Comparison of ENCODE assay signal across 1 cellular context in the genomic region with DNA sequence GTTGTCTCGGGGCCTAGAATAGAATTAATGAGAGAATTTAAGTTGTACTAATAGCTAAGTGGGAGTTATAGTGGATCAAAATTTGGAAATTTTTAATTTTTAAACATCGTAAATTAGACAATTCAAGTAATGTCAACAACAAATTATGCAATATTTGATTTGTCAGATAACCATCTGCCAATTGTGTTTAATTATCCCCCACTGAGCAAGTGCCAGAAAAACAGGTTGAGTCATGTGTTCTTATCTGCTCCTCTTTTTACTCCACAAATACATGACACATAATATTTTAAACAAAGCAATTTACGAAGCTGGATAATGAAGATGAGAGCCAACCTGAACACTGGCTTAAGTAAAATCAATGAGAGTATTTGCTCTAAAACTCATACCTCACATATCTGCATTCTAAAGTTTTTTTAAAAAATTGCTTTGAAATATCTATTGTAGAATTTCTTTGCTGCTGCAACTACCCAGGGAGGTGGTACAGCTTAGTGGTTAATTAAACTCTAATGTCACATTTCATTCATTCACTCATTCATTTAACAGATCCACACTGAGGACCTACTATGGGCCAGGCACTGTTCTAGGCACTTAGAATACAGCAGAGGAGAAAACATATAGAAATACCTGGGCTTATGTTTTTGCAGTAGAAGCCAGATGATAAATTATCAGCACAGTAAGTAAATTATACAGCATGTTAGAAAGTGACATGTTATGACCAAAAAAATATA.
A peak's percentile ranks its signal among the peaks of the same experiment; 100 is the strongest.
TF ChIP-seq lines count a peak whose summit lies in the region.

No MANE protein-coding gene starts in this region.

TF ChIP-seq in HEK293, 187 proteins besides CTCF, POLR2A, EP300 and RAD21 (continued from another document and continues in another):
- TF ChIP-seq, protein P1, sequence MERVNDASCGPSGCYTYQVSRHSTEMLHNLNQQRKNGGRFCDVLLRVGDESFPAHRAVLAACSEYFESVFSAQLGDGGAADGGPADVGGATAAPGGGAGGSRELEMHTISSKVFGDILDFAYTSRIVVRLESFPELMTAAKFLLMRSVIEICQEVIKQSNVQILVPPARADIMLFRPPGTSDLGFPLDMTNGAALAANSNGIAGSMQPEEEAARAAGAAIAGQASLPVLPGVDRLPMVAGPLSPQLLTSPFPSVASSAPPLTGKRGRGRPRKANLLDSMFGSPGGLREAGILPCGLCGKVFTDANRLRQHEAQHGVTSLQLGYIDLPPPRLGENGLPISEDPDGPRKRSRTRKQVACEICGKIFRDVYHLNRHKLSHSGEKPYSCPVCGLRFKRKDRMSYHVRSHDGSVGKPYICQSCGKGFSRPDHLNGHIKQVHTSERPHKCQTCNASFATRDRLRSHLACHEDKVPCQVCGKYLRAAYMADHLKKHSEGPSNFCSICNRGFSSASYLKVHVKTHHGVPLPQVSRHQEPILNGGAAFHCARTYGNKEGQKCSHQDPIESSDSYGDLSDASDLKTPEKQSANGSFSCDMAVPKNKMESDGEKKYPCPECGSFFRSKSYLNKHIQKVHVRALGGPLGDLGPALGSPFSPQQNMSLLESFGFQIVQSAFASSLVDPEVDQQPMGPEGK (tag by site-specific recombination; IDR thresholded peaks at IDR 0.05), result peak; percentile 29; the same call in 1 of the 2 replicates
- TF ChIP-seq ZNF561 (tag by site-specific recombination; IDR thresholded peaks at IDR 0.05; ENCODE audit: borderline replicate concordance) (no peak), ZNF138 (tag by site-specific recombination; IDR thresholded peaks at IDR 0.05; ENCODE audit: borderline replicate concordance) (no peak), IKZF3 (tag by site-specific recombination; IDR thresholded peaks at IDR 0.05) (peak; percentile 44; the same call in 1 of the 2 replicates), ZBTB48 (tag by site-specific recombination; IDR thresholded peaks at IDR 0.05) (no peak), ZXDB (tag by site-specific recombination; IDR thresholded peaks at IDR 0.05) (peak; percentile 75), ZBTB17 (tag by site-specific recombination; IDR thresholded peaks at IDR 0.05) (no peak), ZNF621 (tag by site-specific recombination; IDR thresholded peaks at IDR 0.05) (no peak), ZNF433 (tag by site-specific recombination; IDR thresholded peaks at IDR 0.05; ENCODE audit: low read depth) (no peak), ZNF157 (tag by site-specific recombination; IDR thresholded peaks at IDR 0.05) (no peak), ZNF366 (tag by site-specific recombination; conservative IDR thresholded peaks at IDR 0.05) (peak; percentile 79), ZNF530 (tag by site-specific recombination; IDR thresholded peaks at IDR 0.05; ENCODE audit: low read depth) (no peak), ZNF155 (tag by site-specific recombination; IDR thresholded peaks at IDR 0.05) (no peak), ZNF133 (tag by site-specific recombination; IDR thresholded peaks at IDR 0.05) (no peak), KLF8 (tag by site-specific recombination; IDR thresholded peaks at IDR 0.05) (peak; percentile 52; the same call in 1 of the 2 replicates), ZNF202 (tag by site-specific recombination; IDR thresholded peaks at IDR 0.05; ENCODE audit: borderline replicate concordance) (no peak), ZNF394 (tag by site-specific recombination; IDR thresholded peaks at IDR 0.05; ENCODE audit: borderline replicate concordance) (peak; percentile 50; the same call in 1 of the 2 replicates), ZNF292 (tag by site-specific recombination; IDR thresholded peaks at IDR 0.05; ENCODE audit: borderline replicate concordance, low read depth) (no peak), ZNF169 (tag by site-specific recombination; IDR thresholded peaks at IDR 0.05) (no peak), ZBTB8A (tag by site-specific recombination; IDR thresholded peaks at IDR 0.05) (no peak), ZNF776 (tag by site-specific recombination; IDR thresholded peaks at IDR 0.05; ENCODE audit: borderline replicate concordance) (no peak), ZNF707 (tag by site-specific recombination; IDR thresholded peaks at IDR 0.05) (no peak), ZNF114 (tag by site-specific recombination; IDR thresholded peaks at IDR 0.05) (no peak), GLIS2 (tag by site-specific recombination; IDR thresholded peaks at IDR 0.05) (no peak), ZNF610 (tag by site-specific recombination; IDR thresholded peaks at IDR 0.05; ENCODE audit: borderline replicate concordance) (no peak), KLF1 (tag by site-specific recombination; IDR thresholded peaks at IDR 0.05) (no peak), KLF10 (tag by site-specific recombination; IDR thresholded peaks at IDR 0.05) (peak; percentile 73), YY2 (tag by site-specific recombination; IDR thresholded peaks at IDR 0.05) (no peak), ZNF23 (tag by site-specific recombination; IDR thresholded peaks at IDR 0.05; ENCODE audit: borderline replicate concordance) (no peak), ZNF837 (tag by site-specific recombination; IDR thresholded peaks at IDR 0.05) (no peak), ZNF274 (IDR thresholded peaks at IDR 0.05; ENCODE audit: low read length) (no peak), ZNF274 (tag by site-specific recombination; IDR thresholded peaks at IDR 0.05; ENCODE audit: borderline replicate concordance) (no peak), SCRT1 (tag by site-specific recombination; IDR thresholded peaks at IDR 0.05; ENCODE audit: borderline replicate concordance) (no peak), ZBTB7A (tag by site-specific recombination; IDR thresholded peaks at IDR 0.05; ENCODE audit: low read depth) (no peak), ZNF48 (tag by site-specific recombination; IDR thresholded peaks at IDR 0.05) (no peak), ZNF354C (tag by site-specific recombination; IDR thresholded peaks at IDR 0.05; ENCODE audit: borderline replicate concordance, low read depth) (no peak)
- TF ChIP-seq, protein P2, sequence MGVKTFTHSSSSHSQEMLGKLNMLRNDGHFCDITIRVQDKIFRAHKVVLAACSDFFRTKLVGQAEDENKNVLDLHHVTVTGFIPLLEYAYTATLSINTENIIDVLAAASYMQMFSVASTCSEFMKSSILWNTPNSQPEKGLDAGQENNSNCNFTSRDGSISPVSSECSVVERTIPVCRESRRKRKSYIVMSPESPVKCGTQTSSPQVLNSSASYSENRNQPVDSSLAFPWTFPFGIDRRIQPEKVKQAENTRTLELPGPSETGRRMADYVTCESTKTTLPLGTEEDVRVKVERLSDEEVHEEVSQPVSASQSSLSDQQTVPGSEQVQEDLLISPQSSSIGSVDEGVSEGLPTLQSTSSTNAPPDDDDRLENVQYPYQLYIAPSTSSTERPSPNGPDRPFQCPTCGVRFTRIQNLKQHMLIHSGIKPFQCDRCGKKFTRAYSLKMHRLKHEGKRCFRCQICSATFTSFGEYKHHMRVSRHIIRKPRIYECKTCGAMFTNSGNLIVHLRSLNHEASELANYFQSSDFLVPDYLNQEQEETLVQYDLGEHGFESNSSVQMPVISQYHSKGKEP (tag by site-specific recombination; IDR thresholded peaks at IDR 0.05), result no peak
- TF ChIP-seq, protein P3, sequence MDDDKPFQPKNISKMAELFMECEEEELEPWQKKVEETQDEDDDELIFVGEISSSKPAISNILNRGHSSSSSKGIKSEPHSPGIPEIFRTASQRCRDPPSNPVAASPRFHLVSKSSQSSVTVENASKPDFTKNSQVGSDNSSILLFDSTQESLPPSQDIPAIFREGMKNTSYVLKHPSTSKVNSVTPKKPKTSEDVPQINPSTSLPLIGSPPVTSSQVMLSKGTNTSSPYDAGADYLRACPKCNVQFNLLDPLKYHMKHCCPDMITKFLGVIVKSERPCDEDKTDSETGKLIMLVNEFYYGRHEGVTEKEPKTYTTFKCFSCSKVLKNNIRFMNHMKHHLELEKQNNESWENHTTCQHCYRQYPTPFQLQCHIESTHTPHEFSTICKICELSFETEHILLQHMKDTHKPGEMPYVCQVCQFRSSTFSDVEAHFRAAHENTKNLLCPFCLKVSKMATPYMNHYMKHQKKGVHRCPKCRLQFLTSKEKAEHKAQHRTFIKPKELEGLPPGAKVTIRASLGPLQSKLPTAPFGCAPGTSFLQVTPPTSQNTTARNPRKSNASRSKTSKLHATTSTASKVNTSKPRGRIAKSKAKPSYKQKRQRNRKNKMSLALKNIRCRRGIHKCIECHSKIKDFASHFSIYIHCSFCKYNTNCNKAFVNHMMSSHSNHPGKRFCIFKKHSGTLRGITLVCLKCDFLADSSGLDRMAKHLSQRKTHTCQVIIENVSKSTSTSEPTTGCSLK (tag by site-specific recombination; IDR thresholded peaks at IDR 0.05), result no peak
- TF ChIP-seq, protein P4, sequence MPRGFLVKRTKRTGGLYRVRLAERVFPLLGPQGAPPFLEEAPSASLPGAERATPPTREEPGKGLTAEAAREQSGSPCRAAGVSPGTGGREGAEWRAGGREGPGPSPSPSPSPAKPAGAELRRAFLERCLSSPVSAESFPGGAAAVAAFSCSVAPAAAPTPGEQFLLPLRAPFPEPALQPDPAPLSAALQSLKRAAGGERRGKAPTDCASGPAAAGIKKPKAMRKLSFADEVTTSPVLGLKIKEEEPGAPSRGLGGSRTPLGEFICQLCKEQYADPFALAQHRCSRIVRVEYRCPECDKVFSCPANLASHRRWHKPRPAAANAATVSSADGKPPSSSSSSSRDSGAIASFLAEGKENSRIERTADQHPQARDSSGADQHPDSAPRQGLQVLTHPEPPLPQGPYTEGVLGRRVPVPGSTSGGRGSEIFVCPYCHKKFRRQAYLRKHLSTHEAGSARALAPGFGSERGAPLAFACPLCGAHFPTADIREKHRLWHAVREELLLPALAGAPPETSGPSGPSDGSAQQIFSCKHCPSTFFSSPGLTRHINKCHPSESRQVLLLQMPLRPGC (tag by site-specific recombination; IDR thresholded peaks at IDR 0.05), result peak; percentile 86
- TF ChIP-seq, protein P5, sequence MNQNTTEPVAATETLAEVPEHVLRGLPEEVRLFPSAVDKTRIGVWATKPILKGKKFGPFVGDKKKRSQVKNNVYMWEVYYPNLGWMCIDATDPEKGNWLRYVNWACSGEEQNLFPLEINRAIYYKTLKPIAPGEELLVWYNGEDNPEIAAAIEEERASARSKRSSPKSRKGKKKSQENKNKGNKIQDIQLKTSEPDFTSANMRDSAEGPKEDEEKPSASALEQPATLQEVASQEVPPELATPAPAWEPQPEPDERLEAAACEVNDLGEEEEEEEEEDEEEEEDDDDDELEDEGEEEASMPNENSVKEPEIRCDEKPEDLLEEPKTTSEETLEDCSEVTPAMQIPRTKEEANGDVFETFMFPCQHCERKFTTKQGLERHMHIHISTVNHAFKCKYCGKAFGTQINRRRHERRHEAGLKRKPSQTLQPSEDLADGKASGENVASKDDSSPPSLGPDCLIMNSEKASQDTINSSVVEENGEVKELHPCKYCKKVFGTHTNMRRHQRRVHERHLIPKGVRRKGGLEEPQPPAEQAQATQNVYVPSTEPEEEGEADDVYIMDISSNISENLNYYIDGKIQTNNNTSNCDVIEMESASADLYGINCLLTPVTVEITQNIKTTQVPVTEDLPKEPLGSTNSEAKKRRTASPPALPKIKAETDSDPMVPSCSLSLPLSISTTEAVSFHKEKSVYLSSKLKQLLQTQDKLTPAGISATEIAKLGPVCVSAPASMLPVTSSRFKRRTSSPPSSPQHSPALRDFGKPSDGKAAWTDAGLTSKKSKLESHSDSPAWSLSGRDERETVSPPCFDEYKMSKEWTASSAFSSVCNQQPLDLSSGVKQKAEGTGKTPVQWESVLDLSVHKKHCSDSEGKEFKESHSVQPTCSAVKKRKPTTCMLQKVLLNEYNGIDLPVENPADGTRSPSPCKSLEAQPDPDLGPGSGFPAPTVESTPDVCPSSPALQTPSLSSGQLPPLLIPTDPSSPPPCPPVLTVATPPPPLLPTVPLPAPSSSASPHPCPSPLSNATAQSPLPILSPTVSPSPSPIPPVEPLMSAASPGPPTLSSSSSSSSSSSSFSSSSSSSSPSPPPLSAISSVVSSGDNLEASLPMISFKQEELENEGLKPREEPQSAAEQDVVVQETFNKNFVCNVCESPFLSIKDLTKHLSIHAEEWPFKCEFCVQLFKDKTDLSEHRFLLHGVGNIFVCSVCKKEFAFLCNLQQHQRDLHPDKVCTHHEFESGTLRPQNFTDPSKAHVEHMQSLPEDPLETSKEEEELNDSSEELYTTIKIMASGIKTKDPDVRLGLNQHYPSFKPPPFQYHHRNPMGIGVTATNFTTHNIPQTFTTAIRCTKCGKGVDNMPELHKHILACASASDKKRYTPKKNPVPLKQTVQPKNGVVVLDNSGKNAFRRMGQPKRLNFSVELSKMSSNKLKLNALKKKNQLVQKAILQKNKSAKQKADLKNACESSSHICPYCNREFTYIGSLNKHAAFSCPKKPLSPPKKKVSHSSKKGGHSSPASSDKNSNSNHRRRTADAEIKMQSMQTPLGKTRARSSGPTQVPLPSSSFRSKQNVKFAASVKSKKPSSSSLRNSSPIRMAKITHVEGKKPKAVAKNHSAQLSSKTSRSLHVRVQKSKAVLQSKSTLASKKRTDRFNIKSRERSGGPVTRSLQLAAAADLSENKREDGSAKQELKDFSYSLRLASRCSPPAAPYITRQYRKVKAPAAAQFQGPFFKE (tag by site-specific recombination; IDR thresholded peaks at IDR 0.05; ENCODE audit: borderline replicate concordance), result no peak
- TF ChIP-seq, protein P6, sequence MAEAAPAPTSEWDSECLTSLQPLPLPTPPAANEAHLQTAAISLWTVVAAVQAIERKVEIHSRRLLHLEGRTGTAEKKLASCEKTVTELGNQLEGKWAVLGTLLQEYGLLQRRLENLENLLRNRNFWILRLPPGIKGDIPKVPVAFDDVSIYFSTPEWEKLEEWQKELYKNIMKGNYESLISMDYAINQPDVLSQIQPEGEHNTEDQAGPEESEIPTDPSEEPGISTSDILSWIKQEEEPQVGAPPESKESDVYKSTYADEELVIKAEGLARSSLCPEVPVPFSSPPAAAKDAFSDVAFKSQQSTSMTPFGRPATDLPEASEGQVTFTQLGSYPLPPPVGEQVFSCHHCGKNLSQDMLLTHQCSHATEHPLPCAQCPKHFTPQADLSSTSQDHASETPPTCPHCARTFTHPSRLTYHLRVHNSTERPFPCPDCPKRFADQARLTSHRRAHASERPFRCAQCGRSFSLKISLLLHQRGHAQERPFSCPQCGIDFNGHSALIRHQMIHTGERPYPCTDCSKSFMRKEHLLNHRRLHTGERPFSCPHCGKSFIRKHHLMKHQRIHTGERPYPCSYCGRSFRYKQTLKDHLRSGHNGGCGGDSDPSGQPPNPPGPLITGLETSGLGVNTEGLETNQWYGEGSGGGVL (tag by site-specific recombination; IDR thresholded peaks at IDR 0.05), result peak; percentile 75
- TF ChIP-seq, protein P7, sequence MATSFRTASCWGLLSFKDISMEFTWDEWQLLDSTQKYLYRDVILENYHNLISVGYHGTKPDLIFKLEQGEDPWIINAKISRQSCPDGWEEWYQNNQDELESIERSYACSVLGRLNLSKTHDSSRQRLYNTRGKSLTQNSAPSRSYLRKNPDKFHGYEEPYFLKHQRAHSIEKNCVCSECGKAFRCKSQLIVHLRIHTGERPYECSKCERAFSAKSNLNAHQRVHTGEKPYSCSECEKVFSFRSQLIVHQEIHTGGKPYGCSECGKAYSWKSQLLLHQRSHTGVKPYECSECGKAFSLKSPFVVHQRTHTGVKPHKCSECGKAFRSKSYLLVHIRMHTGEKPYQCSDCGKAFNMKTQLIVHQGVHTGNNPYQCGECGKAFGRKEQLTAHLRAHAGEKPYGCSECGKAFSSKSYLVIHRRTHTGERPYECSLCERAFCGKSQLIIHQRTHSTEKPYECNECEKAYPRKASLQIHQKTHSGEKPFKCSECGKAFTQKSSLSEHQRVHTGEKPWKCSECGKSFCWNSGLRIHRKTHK (tag by site-specific recombination; IDR thresholded peaks at IDR 0.05), result no peak
